In genomic region chr17:59777033-59777432, GRCh38 we compare ENCODE assay signal across 1 cellular context.
TF ChIP-seq lines count a peak whose summit lies in the region.

No MANE protein-coding gene starts in this region.

TF ChIP-seq in HCT116, 20 proteins besides CTCF, POLR2A, EP300 and RAD21:
- peak; percentile 78; the same call in 1 of the 2 replicates for TF ChIP-seq CBX3 (IDR thresholded peaks at IDR 0.05; ENCODE audit: low read depth)
- TF ChIP-seq ZFX (IDR thresholded peaks at IDR 0.05) = no peak
